Comparison of ENCODE assay signal across 10 cellular contexts in genomic region chrX:74458738-74459137, GRCh38. TPM values are rescaled to one million over a fixed set of nuclear protein-coding genes. Genes with fewer than 3 reads are reported as not detected.
DNase-seq lines count a peak whose midpoint lies in the region; ATAC-seq and TF ChIP-seq lines count a peak whose summit lies in the region.
"Had no signal": no experiment of that assay in that cellular context is flagged by ENCODE, and none has a peak within 500 bp of the region (broad histone marks: within the 10 kb centered on the region; RNA-seq: fewer than 3 reads in every experiment).

No MANE protein-coding gene starts in this region.

- no peak overlapping the region for H3K4me2 ChIP-seq in smooth muscle cell

- intact Hi-C loops in left lung (cut with DNase I) = no loop called here

- no peaks in the 10 kb centered on the region for H3K79me2 ChIP-seq in smooth muscle cell (ENCODE audit: low read depth)

- H3K4me1 ChIP-seq in left lung (no peaks in the 10 kb centered on the region), smooth muscle cell (ENCODE audit: low read depth) (no peaks in the 10 kb centered on the region)

- no peak for TF ChIP-seq CTCF in NB4 (IDR thresholded peaks at IDR 0.05; ENCODE audit: low read depth, low read length)
- TF ChIP-seq CTCF in brain microvascular endothelial cell (IDR thresholded peaks at IDR 0.05; ENCODE audit: low read depth, low read length, missing control alignments) = no peak
- no peak for TF ChIP-seq CTCF in left lung (IDR thresholded peaks at IDR 0.05)
- no peak for TF ChIP-seq CTCF in smooth muscle cell (IDR thresholded peaks at IDR 0.05; ENCODE audit: borderline replicate concordance, insufficient read depth, poor library complexity, severe bottlenecking)

- H3F3A ChIP-seq in smooth muscle cell (ENCODE audit: low read depth) = no peaks in the 10 kb centered on the region

- ATAC-seq in left lung (peak; percentile 17), HG03025 (IDR thresholded peaks at IDR 0.05; ENCODE audit: low FRiP score, unreplicated experiment) (no peak)

- peak; percentile 57 for DNase-seq in Daoy (ENCODE audit: low read depth)
- peak; percentile 9 for DNase-seq in NB4 (ENCODE audit: low read depth)
- DNase-seq in brain microvascular endothelial cell = peak; percentile 9
- DNase-seq in left lung = no peak
- DNase-seq in NCI-H82 (lab: John Stamatoyannopoulos, UW) = no peak
- no peak for DNase-seq in smooth muscle cell (lab: John Stamatoyannopoulos, UW; ENCODE audit: unreplicated experiment)
- DNase-seq in NCI-H2171 (lab: John Stamatoyannopoulos, UW) = no peak
- DNase-seq: CD8-positive, alpha-beta memory T cell; glutamatergic neuron had no signal

- H3K9ac ChIP-seq in smooth muscle cell (ENCODE audit: low read depth) = no peak overlapping the region

- no peaks in the 10 kb centered on the region for H4K20me1 ChIP-seq in smooth muscle cell (ENCODE audit: low read depth)

- H3K9me3 ChIP-seq in left lung (no peaks in the 10 kb centered on the region), smooth muscle cell (replicated peaks; ENCODE audit: low read depth) (no peaks in the 10 kb centered on the region)

- no peak overlapping the region for H2AFZ ChIP-seq in smooth muscle cell (ENCODE audit: low read depth)

- WGBS in smooth muscle cell (ENCODE audit: low lambda C conversion rate) = 13% methylated on average over 1 of the region's 1 CpG

- TF ChIP-seq POLR2A in NB4 (IDR thresholded peaks at IDR 0.05; ENCODE audit: extremely low read depth, insufficient read length) = no peak

- no peaks in the 10 kb centered on the region for H3K36me3 ChIP-seq in brain microvascular endothelial cell (replicated peaks)
- no peaks in the 10 kb centered on the region for H3K36me3 ChIP-seq in left lung
- H3K36me3 ChIP-seq in smooth muscle cell (ENCODE audit: low read depth) = no peaks in the 10 kb centered on the region

- in situ Hi-C loops in brain microvascular endothelial cell (cut with HindIII; ENCODE audit: low pct_ligation_motif_present, low sequenced_read_pairs) = no loop called here

- H3K27ac ChIP-seq in brain microvascular endothelial cell (no peak overlapping the region), left lung (no peak overlapping the region), smooth muscle cell (ENCODE audit: low read depth) (no peak overlapping the region)

- H3K27me3 ChIP-seq in brain microvascular endothelial cell (replicated peaks) = no peaks in the 10 kb centered on the region
- no peaks in the 10 kb centered on the region for H3K27me3 ChIP-seq in left lung
- H3K27me3 ChIP-seq in smooth muscle cell (ENCODE audit: low read depth) = no peaks in the 10 kb centered on the region

- H3K4me3 ChIP-seq in NB4 (ENCODE audit: low read depth, low read length) (no peak overlapping the region), brain microvascular endothelial cell (ENCODE audit: low read depth, low read length) (no peak overlapping the region), left lung (no peak overlapping the region), smooth muscle cell (no peak overlapping the region)

RNA-seq across cellular contexts. Expression of gene SLC16A2, which starts 37.4 kb away (rescaled TPM):
- total RNA-seq in Daoy (2014; rRNA removed; shearing (Covaris generic)) = 5.8 and 7.5 TPM in 2 replicates
- total RNA-seq in left lung (10 to 100 TPM; 16.4 to 22.9 TPM), smooth muscle cell (14.3 and 17.8 TPM in 2 replicates)
- polyA plus RNA-seq in smooth muscle cell = 13.4 TPM in 2 replicates

Comparison
In these comparisons a context has a peak if more than half of its experiments do, and no peak if none do; other contexts are left out.
1. DNase-seq: peak in Daoy (single experiment), NB4 (single experiment) and brain microvascular endothelial cell (single experiment); none in left lung (0 of 2), NCI-H82 (single experiment), smooth muscle cell (single experiment) and NCI-H2171 (single experiment).